ENCODE assay signal across 32 cellular contexts in genomic region chr2:41204315-41204714, GRCh38.
"Had no signal": no experiment of that assay in that cellular context is flagged by ENCODE, and none has a peak within 500 bp of the region (broad histone marks: within the 10 kb centered on the region; RNA-seq: fewer than 3 reads in every experiment).

No MANE protein-coding gene starts in this region.

- H3K4me2 ChIP-seq: PC-9 had no signal

- H3K27ac ChIP-seq: adrenal gland, PC-9, RWPE1, VCaP had no signal

- H3K27me3 ChIP-seq: adrenal gland had no signal

- H3K4me1 ChIP-seq: adrenal gland had no signal

- H3K4me3 ChIP-seq: adrenal gland, PC-9 had no signal

- FAIRE-seq: colon, RCC 7860 had no signal

- ATAC-seq: activated naive CD4-positive, alpha-beta T cell treated with anti-CD3 and anti-CD28 coated beads, Interleukin-2, amount 50 U/mL, for 72 hours; activated T-cell treated with anti-CD3 and anti-CD28 coated beads, Interleukin-2, amount 50 U/mL, for 4 hours; Right ventricle myocardium inferior had no signal

- H3K9me3 ChIP-seq: adrenal gland had no signal

- H3K36me3 ChIP-seq: adrenal gland had no signal

- DNase-seq: activated B cell treated with CpG ODN at 0.5 μM for 24 hours; activated CD4-positive, alpha-beta memory T cell treated with anti-CD3 and anti-CD28 coated beads for 36 hours; activated CD4-positive, alpha-beta T cell treated with anti-CD3 and anti-CD28 coated beads for 4 hours; activated CD4-positive, alpha-beta T cell treated with anti-CD3 and anti-CD28 coated beads, Interleukin-2, amount 50 U/mL, for 1 hour; activated CD4-positive, CD25-positive, alpha-beta regulatory T cell treated with anti-CD3 and anti-CD28 coated beads, Interleukin-2, amount 50 U/mL, for 72 hours; activated CD8-positive, alpha-beta memory T cell treated with anti-CD3 and anti-CD28 coated beads, Interleukin-2, amount 50 U/mL, for 4 hours; activated gamma-delta T cell treated with Interleukin-2 at 50 U/mL for 16 hours; activated naive CD4-positive, alpha-beta T cell treated with anti-CD3 and anti-CD28 coated beads for 36 hours; activated T-cell treated with anti-CD3 and anti-CD28 coated beads for 4 hours; activated T-cell treated with anti-CD3 and anti-CD28 coated beads, Interleukin-2, amount 50 U/mL, for 4 hours; adrenal gland; anterior cingulate cortex; central memory CD4-positive, alpha-beta T cell; NCI-H1105; NCI-H1417 treated with DMSO at 0.1 percent for 48 hours; NCI-H187 treated with DMSO at 0.1 percent for 48 hours; NCI-H2081; NCI-H226; NCI-H524 treated with DMSO at 0.1 percent for 48 hours; NK-92 treated with Interleukin-12 subunit alpha and Interleukin-12 subunit beta, amount 100 ng/mL, for 24 hours; PC-9; SIG-M5; SW 1271; T-helper 1 cell; T-helper 2 cell; T-helper 9 cell had no signal

- H2AFZ ChIP-seq: PC-9 had no signal
